22 cellular contexts compared by ENCODE assay signal in the genomic region with DNA sequence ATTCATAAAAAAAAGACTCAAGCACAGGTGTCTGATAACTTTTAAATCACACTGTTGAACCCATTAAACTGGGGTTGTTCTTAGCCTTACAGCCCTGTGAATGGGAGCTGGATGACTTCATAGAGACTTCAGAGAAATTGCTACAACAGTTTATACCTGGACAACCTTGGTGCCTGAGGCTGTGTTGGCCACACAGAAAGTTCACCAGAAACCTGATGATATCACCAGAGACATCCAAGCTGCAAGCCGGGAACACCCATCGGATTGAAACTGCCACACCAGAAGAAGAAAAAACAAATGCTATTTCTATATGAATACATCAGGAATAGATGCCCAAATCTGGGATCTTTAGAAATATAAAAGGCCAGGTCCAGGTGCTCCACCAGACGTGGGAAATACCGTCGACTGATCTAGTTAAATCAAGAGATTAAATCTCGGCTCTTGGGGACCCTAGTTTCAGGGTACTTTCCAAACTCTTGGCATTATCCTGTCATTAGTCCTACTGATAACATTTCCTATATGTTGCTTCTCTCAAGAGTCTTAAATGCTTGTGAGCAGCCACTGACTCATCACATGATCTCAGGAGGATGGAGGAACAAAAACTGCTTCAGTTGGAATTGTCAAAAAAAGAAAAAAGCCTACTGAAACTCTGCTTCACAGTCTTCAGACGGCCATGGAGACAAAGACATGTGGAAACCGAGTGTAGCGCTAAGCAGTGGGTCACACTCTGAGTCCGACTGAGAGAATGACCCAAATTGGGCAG. TPM values are rescaled to one million over a fixed set of nuclear protein-coding genes. Genes with fewer than 3 reads are reported as not detected.
"Had no signal": no experiment of that assay in that cellular context is flagged by ENCODE, and none has a peak within 500 bp of the region (broad histone marks: within the 10 kb centered on the region; RNA-seq: fewer than 3 reads in every experiment).

No MANE protein-coding gene starts in this region.

- H3K27me3 ChIP-seq: body of pancreas, esophagus muscularis mucosa, upper lobe of right lung had no signal

- DNase-seq: activated CD4-positive, alpha-beta memory T cell treated with anti-CD3 and anti-CD28 coated beads, Interleukin-2, amount 10 ng/mL, durations not matched to agents 7 days and 5 days; activated CD4-positive, alpha-beta T cell treated with anti-CD3 and anti-CD28 coated beads for 48 hours; activated CD4-positive, CD25-positive, alpha-beta regulatory T cell; activated CD8-positive, alpha-beta memory T cell treated with anti-CD3 and anti-CD28 coated beads, Interleukin-2, amount 10 ng/mL, durations not matched to agents 7 days and 5 days; activated naive CD4-positive, alpha-beta T cell treated with anti-CD3 and anti-CD28 coated beads for 36 hours; body of pancreas; caudate nucleus; hippocampal formation; posterior cingulate gyrus; stimulated activated CD4-positive, alpha-beta T cell treated with anti-CD3 and anti-CD28 coated beads, Interleukin-12 subunit alpha, Interleukin-12 subunit beta, amount 100 ng/mL, for 4 hours; stimulated activated CD4-positive, alpha-beta T cell treated with anti-CD3 and anti-CD28 coated beads, Interleukin-1b, Interleukin-23, amount 100 ng/mL, for 48 hours; stimulated activated CD8-positive, alpha-beta memory T cell treated with anti-CD3 and anti-CD28 coated beads, Interleukin-4, amount 100 ng/mL, for 48 hours; stimulated activated naive CD4-positive, alpha-beta T cell; upper lobe of right lung had no signal

- H3K4me3 Mint-ChIP-seq: activated CD4-positive, alpha-beta memory T cell treated with anti-CD3 and anti-CD28 coated beads, Interleukin-2, amount 10 ng/mL, durations not matched to agents 7 days and 5 days; activated CD8-positive, alpha-beta memory T cell treated with anti-CD3 and anti-CD28 coated beads, Interleukin-2, amount 10 ng/mL, durations not matched to agents 7 days and 5 days; activated naive CD4-positive, alpha-beta T cell treated with anti-CD3 and anti-CD28 coated beads for 36 hours; mesothelial cell of epicardium; natural killer cell treated with Interleukin-12 subunit alpha and Interleukin-12 subunit beta and Interleukin-15 and Interleukin-18, amount 100 ng/mL, for 72 hours; T-helper 2 cell treated with Interferon-gamma antibody and Interleukin-4, amounts not matched to agents 5 μg/mL and 100 μg/mL, for 36 hours had no signal

- H3K4me3 ChIP-seq: body of pancreas, coronary artery, esophagus muscularis mucosa, lung, upper lobe of right lung had no signal

- H3K27ac ChIP-seq: body of pancreas, coronary artery, esophagus muscularis mucosa, upper lobe of right lung had no signal

- H3K36me3 ChIP-seq: esophagus muscularis mucosa, upper lobe of right lung had no signal

- H3K36me3 Mint-ChIP-seq: activated CD8-positive, alpha-beta memory T cell treated with anti-CD3 and anti-CD28 coated beads, Interleukin-2, amount 10 ng/mL, durations not matched to agents 7 days and 5 days; mesothelial cell of epicardium; natural killer cell treated with Interleukin-12 subunit alpha and Interleukin-12 subunit beta and Interleukin-15 and Interleukin-18, amount 100 ng/mL, for 72 hours had no signal

- H3K27me3 Mint-ChIP-seq: activated CD4-positive, alpha-beta memory T cell treated with anti-CD3 and anti-CD28 coated beads, Interleukin-2, amount 10 ng/mL, durations not matched to agents 7 days and 5 days; natural killer cell treated with Interleukin-12 subunit alpha and Interleukin-12 subunit beta and Interleukin-15 and Interleukin-18, amount 100 ng/mL, for 72 hours had no signal

- H3K27ac Mint-ChIP-seq: activated CD4-positive, alpha-beta memory T cell treated with anti-CD3 and anti-CD28 coated beads, Interleukin-2, amount 10 ng/mL, durations not matched to agents 7 days and 5 days; activated CD8-positive, alpha-beta memory T cell treated with anti-CD3 and anti-CD28 coated beads, Interleukin-2, amount 10 ng/mL, durations not matched to agents 7 days and 5 days; activated naive CD4-positive, alpha-beta T cell treated with anti-CD3 and anti-CD28 coated beads for 36 hours; mesothelial cell of epicardium; natural killer cell treated with Interleukin-12 subunit alpha and Interleukin-12 subunit beta and Interleukin-15 and Interleukin-18, amount 100 ng/mL, for 72 hours; T-helper 2 cell treated with Interferon-gamma antibody and Interleukin-4, amounts not matched to agents 5 μg/mL and 100 μg/mL, for 36 hours had no signal

- H3K4me1 ChIP-seq: body of pancreas, esophagus muscularis mucosa, upper lobe of right lung had no signal

- H3K9me3 Mint-ChIP-seq: activated CD4-positive, alpha-beta memory T cell treated with anti-CD3 and anti-CD28 coated beads, Interleukin-2, amount 10 ng/mL, durations not matched to agents 7 days and 5 days; activated naive CD4-positive, alpha-beta T cell treated with anti-CD3 and anti-CD28 coated beads for 36 hours; natural killer cell treated with Interleukin-12 subunit alpha and Interleukin-12 subunit beta and Interleukin-15 and Interleukin-18, amount 100 ng/mL, for 72 hours; T-helper 2 cell treated with Interferon-gamma antibody and Interleukin-4, amounts not matched to agents 5 μg/mL and 100 μg/mL, for 36 hours had no signal

- H3K4me1 Mint-ChIP-seq: activated CD4-positive, alpha-beta memory T cell treated with anti-CD3 and anti-CD28 coated beads, Interleukin-2, amount 10 ng/mL, durations not matched to agents 7 days and 5 days; activated CD8-positive, alpha-beta memory T cell treated with anti-CD3 and anti-CD28 coated beads, Interleukin-2, amount 10 ng/mL, durations not matched to agents 7 days and 5 days; mesothelial cell of epicardium had no signal

- H3K9me3 ChIP-seq: body of pancreas, esophagus muscularis mucosa, upper lobe of right lung had no signal

RNA-seq across cellular contexts. Expression of a gene that starts 28.6 kb away (rescaled TPM):
- total RNA-seq: activated CD4-positive, alpha-beta memory T cell treated with anti-CD3 and anti-CD28 coated beads, Interleukin-2, amount 10 ng/mL, durations not matched to agents 7 days and 5 days; activated CD8-positive, alpha-beta memory T cell treated with anti-CD3 and anti-CD28 coated beads, Interleukin-2, amount 10 ng/mL, durations not matched to agents 7 days and 5 days; activated naive CD4-positive, alpha-beta T cell treated with anti-CD3 and anti-CD28 coated beads for 36 hours; body of pancreas; fibroblast of villous mesenchyme; lung; mesothelial cell of epicardium; natural killer cell treated with Interleukin-12 subunit alpha and Interleukin-12 subunit beta and Interleukin-15 and Interleukin-18, amount 100 ng/mL, for 72 hours; renal cortical epithelial cell; upper lobe of right lung had no signal
- polyA plus RNA-seq: lung had no signal
